Comparison of ENCODE assay signal across 8 cellular contexts in the genomic region with DNA sequence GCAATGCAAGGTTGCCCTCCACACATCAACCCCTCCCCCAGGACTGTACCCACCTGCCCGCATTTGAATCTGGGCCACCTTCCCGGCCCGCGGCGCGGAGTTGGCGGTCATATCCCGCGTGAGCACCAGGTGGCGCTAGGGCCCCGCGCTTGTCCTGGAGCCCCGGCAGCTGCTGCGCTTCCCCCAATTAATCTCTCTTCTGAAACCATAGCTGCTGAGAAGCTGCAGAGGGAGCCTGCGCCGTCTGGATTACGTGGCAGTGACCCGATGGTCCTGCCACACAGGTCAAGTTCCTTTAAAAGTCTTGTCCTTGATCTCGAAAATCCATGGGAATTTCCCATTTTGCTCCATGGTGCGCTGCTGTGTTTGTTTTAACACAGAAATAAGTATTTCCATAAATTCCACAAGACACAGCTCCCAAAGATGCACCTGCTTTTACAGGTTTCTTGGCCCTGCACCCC. TPM values are rescaled to one million over a fixed set of nuclear protein-coding genes. Genes with fewer than 3 reads are reported as not detected.
DNase-seq lines count a peak whose midpoint lies in the region; ATAC-seq and TF ChIP-seq lines count a peak whose summit lies in the region.

No MANE protein-coding gene starts in this region.

- peaks cover 8% of the 10 kb centered on the region for H3K4me1 ChIP-seq in lower lobe of right lung

- POLR2A ChIA-PET in AG04450 (lab: Yijun Ruan, JAX), result no interaction called here

- DNase-seq in AG04450 (ENCODE audit: low read depth, low spot score) (peak; percentile 57), NCI-H748 (lab: John Stamatoyannopoulos, UW; ENCODE audit: unreplicated experiment) (peak; percentile 60), dermis blood vessel endothelial cell (peak; percentile 83), lower lobe of right lung (peak; percentile 88)
- peak; percentile 71 to 74 for DNase-seq in activated CD4-positive, alpha-beta T cell treated with anti-CD3 and anti-CD28 coated beads, Interleukin-2, amount 50 U/mL, for 4 hours
- peak; percentile 58 to 76 (median 70) for DNase-seq in stimulated activated CD4-positive, alpha-beta T cell treated with anti-CD3 and anti-CD28 coated beads, TNF-alpha, amount 100 ng/mL, for 4 hours (ENCODE audit: low read depth in 3 of 3)

- H3K27ac ChIP-seq in AG04450 (ENCODE audit: low read depth, low read length) (no peak overlapping the region), lower lobe of right lung (no peak overlapping the region)

- no peak overlapping the region for H3K4me3 ChIP-seq in AG04450 (ENCODE audit: low read depth, low read length)
- H3K4me3 ChIP-seq in lower lobe of right lung, result no peak overlapping the region

- TF ChIP-seq CTCF in AG04450 (IDR thresholded peaks at IDR 0.05; ENCODE audit: low read depth, low read length) (peak; percentile 95), lower lobe of right lung (IDR thresholded peaks at IDR 0.05) (peak; percentile 99)

- intact Hi-C loops in lower lobe of right lung (cut with DNase I), result loop anchor here (10.0 kb wide), 2 partner anchors 163 to 193 kb away; no protein-coding TSS in a partner anchor

- H3K27me3 ChIP-seq in AG04450 (ENCODE audit: control insufficient read depth, insufficient read depth, low read length) (peaks cover 21% of the 10 kb centered on the region), lower lobe of right lung (ENCODE audit: low read depth) (no peaks in the 10 kb centered on the region)

- ATAC-seq in GM18520 (IDR thresholded peaks at IDR 0.05; ENCODE audit: unreplicated experiment), result peak; percentile 61
- ATAC-seq in HG03460 (IDR thresholded peaks at IDR 0.05; ENCODE audit: unreplicated experiment), result peak; percentile 82
- peak; percentile 93 to 95 for ATAC-seq in lower lobe of right lung

- peaks cover 7% of the 10 kb centered on the region; the same call in 1 of the 2 replicates for H3K9me3 ChIP-seq in AG04450 (ENCODE audit: control insufficient read depth, insufficient read depth, low read length)
- H3K9me3 ChIP-seq in lower lobe of right lung, result no peaks in the 10 kb centered on the region

- no peaks in the 10 kb centered on the region for H3K36me3 ChIP-seq in lower lobe of right lung

- CTCF ChIA-PET in AG04450 (lab: Charles Lee), result interaction anchor here (0.6 to 4.2 kb wide), 60 partner anchors 9 to 1241 kb away, joined by 3 to 158 read pairs (median 4); no protein-coding TSS in a partner anchor

RNA-seq across cellular contexts. Expression of a gene that starts 22.0 kb away (rescaled TPM):
- 828 and 879 TPM in 2 replicates for polyA plus RNA-seq in AG04450 (2011; rRNA removed)
- polyA minus RNA-seq in AG04450 (2011; rRNA and poly(A)+ RNA removed), result 332 and 411 TPM in 2 replicates
- total RNA-seq in dermis blood vessel endothelial cell, result 321 and 608 TPM in 2 replicates
- total RNA-seq in lower lobe of right lung, result 391 TPM

RNA-seq across cellular contexts. Expression of a gene that starts 22.1 kb away (rescaled TPM):
- polyA plus RNA-seq in AG04450 (2011; rRNA removed), result 30.5 and 31.0 TPM in 2 replicates
- 30.8 and 35.9 TPM in 2 replicates for polyA minus RNA-seq in AG04450 (2011; rRNA and poly(A)+ RNA removed)
- total RNA-seq in dermis blood vessel endothelial cell (36.0 and 36.1 TPM in 2 replicates), lower lobe of right lung (21.9 TPM)
